In genomic region chr6:5287205-5287965, GRCh38 we compare ENCODE assay signal across 9 cellular contexts. TPM values are rescaled to one million over a fixed set of nuclear protein-coding genes. Genes with fewer than 3 reads are reported as not detected.
DNase-seq lines count a peak whose midpoint lies in the region; ATAC-seq and TF ChIP-seq lines count a peak whose summit lies in the region.
"Had no signal": no experiment of that assay in that cellular context is flagged by ENCODE, and none has a peak within 500 bp of the region (broad histone marks: within the 10 kb centered on the region; RNA-seq: fewer than 3 reads in every experiment).

No MANE protein-coding gene starts in this region.

- in situ Hi-C loops in astrocyte of the cerebellum (cut with HindIII; ENCODE audit: low sequenced_read_pairs), result no loop called here

- no peaks in the 10 kb centered on the region for H3K9me3 ChIP-seq in thyroid gland
- H3K9me3 ChIP-seq: BLaER1 had no signal

- no peaks in the 10 kb centered on the region for H3K27me3 ChIP-seq in thyroid gland
- H3K27me3 ChIP-seq: BLaER1 had no signal

- intact Hi-C loops in thyroid gland (cut with DNase I), result no loop called here

- WGBS in thyroid gland, 2 donors, result 63 to 77% methylated on average over 12 of the region's 12 CpGs

- no peak for ATAC-seq in GM18868 (IDR thresholded peaks at IDR 0.05; ENCODE audit: unreplicated experiment)
- ATAC-seq in GM19463 (IDR thresholded peaks at IDR 0.05; ENCODE audit: unreplicated experiment), result no peak

- no peak overlapping the region for H3K4me3 ChIP-seq in astrocyte of the cerebellum (ENCODE audit: low read depth, low read length)
- no peak overlapping the region for H3K4me3 ChIP-seq in thyroid gland (replicated peaks in 1 of 3)
- H3K4me3 ChIP-seq: BLaER1 had no signal

- H3K4me1 ChIP-seq in thyroid gland, result peaks cover 7 to 17% of the 10 kb centered on the region in 2 donors

- TF ChIP-seq CTCF in astrocyte of the cerebellum (IDR thresholded peaks at IDR 0.05; ENCODE audit: low read depth, low read length, missing control alignments), result peak; percentile 14
- TF ChIP-seq CTCF in thyroid gland (IDR thresholded peaks at IDR 0.05), result no peak

- no peak for TF ChIP-seq POLR2A in thyroid gland (IDR thresholded peaks at IDR 0.05)

- no peaks in the 10 kb centered on the region for H3K36me3 ChIP-seq in thyroid gland
- H3K36me3 ChIP-seq: BLaER1 had no signal

- H3K27ac ChIP-seq in thyroid gland, result peak overlapping the region; percentile 4 to 62 (median 54)
- H3K27ac ChIP-seq: BLaER1 had no signal

- DNase-seq in NCI-H2171 treated with DMSO at 0.1 percent for 48 hours (lab: John Stamatoyannopoulos, UW), result peak; percentile 7
- DNase-seq in NCI-H2171 (lab: John Stamatoyannopoulos, UW), result no peak
- peak; percentile 65 for DNase-seq in astrocyte of the cerebellum (ENCODE audit: low read depth)
- DNase-seq in iPS-NIHi11 (ENCODE audit: low spot score), result peak; percentile 16
- no peak for DNase-seq in thyroid gland
- no peak for DNase-seq in activated CD4-positive, alpha-beta T cell treated with anti-CD3 and anti-CD28 coated beads for 1 hour

RNA-seq across cellular contexts. Expression of gene FARS2, which starts 26.1 kb away (rescaled TPM):
- total RNA-seq in thyroid gland, result 10 to 100 TPM; 27.4 to 47.1 (median 34.2) TPM

RNA-seq across cellular contexts. Expression of gene LYRM4, which starts 26.6 kb away (rescaled TPM):
- total RNA-seq in thyroid gland, result 10 to 100 TPM; 26.7 to 32.2 (median 29.5) TPM

Comparison
In these comparisons a context has a peak if more than half of its experiments do, and no peak if none do; other contexts are left out.
1. DNase-seq: peak in NCI-H2171 treated with DMSO at 0.1 percent for 48 hours (single experiment), astrocyte of the cerebellum (single experiment) and iPS-NIHi11 (single experiment); none in NCI-H2171 (single experiment), thyroid gland (0 of 2) and activated CD4-positive, alpha-beta T cell treated with anti-CD3 and anti-CD28 coated beads for 1 hour (single experiment).